In the genomic region with DNA sequence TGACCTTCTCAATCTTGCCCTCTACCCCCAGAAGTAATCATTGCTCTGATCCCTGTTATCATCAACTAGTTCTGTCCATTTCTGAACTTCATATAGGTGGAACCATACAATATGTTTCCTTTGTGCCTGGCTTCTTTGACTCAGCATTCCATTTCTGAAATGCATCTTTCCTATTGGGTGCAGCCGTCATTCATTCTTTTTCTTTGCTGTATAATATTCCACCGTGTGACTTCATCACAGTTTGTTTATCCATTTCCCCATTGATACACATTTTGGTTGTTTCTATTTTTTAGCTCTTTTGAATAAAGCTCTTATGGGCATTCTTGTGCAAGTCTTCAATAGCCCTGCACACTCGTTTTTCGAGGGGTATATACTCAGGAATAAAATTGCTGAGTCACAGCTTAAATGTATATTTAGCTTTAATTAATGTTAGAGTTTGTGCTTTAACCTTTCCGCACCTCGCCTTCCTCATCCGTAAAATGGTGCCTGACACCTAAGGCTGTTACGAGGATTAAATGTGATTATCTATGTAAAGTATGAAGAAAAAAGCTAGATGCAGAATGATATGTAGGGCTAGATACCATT, we compare ENCODE assay signal across 1 cellular context.
A peak's percentile ranks its signal among the peaks of the same experiment; 100 is the strongest.
TF ChIP-seq lines count a peak whose summit lies in the region.

No MANE protein-coding gene starts in this region.

TF ChIP-seq in IMR-90, 13 proteins besides CTCF, POLR2A, EP300 and RAD21 (continued from another document):
- no peak for TF ChIP-seq SMC3 (IDR thresholded peaks at IDR 0.05; ENCODE audit: low read depth, low read length)
- TF ChIP-seq NFE2L2 (IDR thresholded peaks at IDR 0.05; ENCODE audit: low read depth, low read length), result peak; percentile 84
